Comparison of ENCODE assay signal across 9 cellular contexts in genomic region chr11:86047275-86047991, GRCh38. TPM values are rescaled to one million over a fixed set of nuclear protein-coding genes. Genes with fewer than 3 reads are reported as not detected.
DNase-seq lines count a peak whose midpoint lies in the region; TF ChIP-seq lines count a peak whose summit lies in the region.
"Had no signal": no experiment of that assay in that cellular context is flagged by ENCODE, and none has a peak within 500 bp of the region (broad histone marks: within the 10 kb centered on the region; RNA-seq: fewer than 3 reads in every experiment).

No MANE protein-coding gene starts in this region.

- peak overlapping the region in 31 of 59 donors; percentile 4 to 93 (median 30) for H3K27ac ChIP-seq in dorsolateral prefrontal cortex
- H3K27ac ChIP-seq: C4-2B had no signal

- no peaks in the 10 kb centered on the region for H3K27me3 Mint-ChIP-seq in stimulated activated naive CD8-positive, alpha-beta T cell treated with anti-CD3 and anti-CD28 coated beads, Interleukin-15, Interleukin-2, amounts not matched to agents 100 ng/mL and 50 ng/mL, for 24 hours

- peaks cover 32% of the 10 kb centered on the region for H3K36me3 Mint-ChIP-seq in stimulated activated naive CD8-positive, alpha-beta T cell treated with anti-CD3 and anti-CD28 coated beads, Interleukin-15, Interleukin-2, amounts not matched to agents 100 ng/mL and 50 ng/mL, for 24 hours (ENCODE audit: low read depth)

- H3K27ac Mint-ChIP-seq in stimulated activated naive CD8-positive, alpha-beta T cell treated with anti-CD3 and anti-CD28 coated beads, Interleukin-15, Interleukin-2, amounts not matched to agents 100 ng/mL and 50 ng/mL, for 24 hours = peak overlapping the region; percentile 92

- DNase-seq in activated T-cell treated with anti-CD3 and anti-CD28 coated beads for 24 hours (ENCODE audit: low read depth) = peak; percentile 26
- DNase-seq in activated T-cell treated with anti-CD3 and anti-CD28 coated beads, Interleukin-2, amount 50 U/mL, for 1 hour = no peak
- DNase-seq in NCI-H226 = peak; percentile 70
- no peak for DNase-seq in dorsolateral prefrontal cortex
- no peak for DNase-seq in posterior cingulate gyrus
- no peak for DNase-seq in AG08396 (ENCODE audit: low spot score)
- no peak for DNase-seq in ureter (ENCODE audit: low spot score)

- H3K4me1 Mint-ChIP-seq in stimulated activated naive CD8-positive, alpha-beta T cell treated with anti-CD3 and anti-CD28 coated beads, Interleukin-15, Interleukin-2, amounts not matched to agents 100 ng/mL and 50 ng/mL, for 24 hours (ENCODE audit: low read depth) = peaks cover 100% of the 10 kb centered on the region

- H3K4me3 ChIP-seq in dorsolateral prefrontal cortex = no peak overlapping the region

- no peaks in the 10 kb centered on the region for H3K27me3 ChIP-seq in dorsolateral prefrontal cortex

- intact Hi-C loops in dorsolateral prefrontal cortex (cut with DNase I) (loop anchor here in 1 of 2 donors (5.0 kb wide), 1 partner anchor 190 kb away; the partner anchor contains the start of gene CCDC83), posterior cingulate gyrus (cut with DNase I) (loop anchor here (10.0 kb wide), 1 partner anchor 103 kb away; no protein-coding TSS in a partner anchor)

- peak overlapping the region; percentile 64 for H3K4me3 Mint-ChIP-seq in stimulated activated naive CD8-positive, alpha-beta T cell treated with anti-CD3 and anti-CD28 coated beads, Interleukin-15, Interleukin-2, amounts not matched to agents 100 ng/mL and 50 ng/mL, for 24 hours

- TF ChIP-seq CTCF in dorsolateral prefrontal cortex (IDR thresholded peaks at IDR 0.05 in 54 of 56, conservative IDR thresholded peaks at IDR 0.05 in 2 of 56; ENCODE audit: low read depth in 1 of 56, partially characterized antibody in 56 of 56) = no peak

- H3K9me3 Mint-ChIP-seq in stimulated activated naive CD8-positive, alpha-beta T cell treated with anti-CD3 and anti-CD28 coated beads, Interleukin-15, Interleukin-2, amounts not matched to agents 100 ng/mL and 50 ng/mL, for 24 hours = peaks cover 7% of the 10 kb centered on the region

RNA-seq across cellular contexts. Expression of gene PICALM, which starts 21.5 kb away (rescaled TPM):
- total RNA-seq in dorsolateral prefrontal cortex (100 to 1,000 TPM; 218 to 547 (median 291) TPM), ureter (261 TPM)

Comparison
In these comparisons a context has a peak if more than half of its experiments do, and no peak if none do; other contexts are left out.
1. DNase-seq: peak in activated T-cell treated with anti-CD3 and anti-CD28 coated beads for 24 hours (single experiment) and NCI-H226 (single experiment); none in activated T-cell treated with anti-CD3 and anti-CD28 coated beads, Interleukin-2, amount 50 U/mL, for 1 hour (single experiment), dorsolateral prefrontal cortex (0 of 10), posterior cingulate gyrus (0 of 10), AG08396 (single experiment) and ureter (single experiment).